ENCODE assay signal across 20 cellular contexts in genomic region chr4:80079255-80079923, GRCh38.
DNase-seq lines count a peak whose midpoint lies in the region; ATAC-seq and TF ChIP-seq lines count a peak whose summit lies in the region.
"Had no signal": no experiment of that assay in that cellular context is flagged by ENCODE, and none has a peak within 500 bp of the region (broad histone marks: within the 10 kb centered on the region; RNA-seq: fewer than 3 reads in every experiment).

No MANE protein-coding gene starts in this region.

- H2AFZ ChIP-seq in Loucy (ENCODE audit: low read length) = no peak overlapping the region

- H4K20me1 ChIP-seq in BLaER1 = no peaks in the 10 kb centered on the region
- H4K20me1 ChIP-seq in Loucy (ENCODE audit: insufficient read depth, low read length, poor library complexity, severe bottlenecking) = no peaks in the 10 kb centered on the region

- peaks cover 7% of the 10 kb centered on the region for H3K79me2 ChIP-seq in Loucy (ENCODE audit: insufficient read depth, low read length)

- H3K4me2 ChIP-seq in BLaER1 = peak overlapping the region; percentile 17; the same call in 1 of the 2 replicates
- H3K4me2 ChIP-seq in Loucy (ENCODE audit: low read depth, low read length, poor library complexity, severe bottlenecking) = peak overlapping the region; percentile 17

- H3K27me3 ChIP-seq in BLaER1 = no peaks in the 10 kb centered on the region
- H3K27me3 ChIP-seq in Loucy (ENCODE audit: insufficient read depth, low read length, poor library complexity, severe bottlenecking) = no peaks in the 10 kb centered on the region
- H3K27me3 ChIP-seq: suprapubic skin had no signal

- H3K4me3 ChIP-seq in BLaER1 (no peak overlapping the region), Loucy (ENCODE audit: low read length, poor library complexity, severe bottlenecking) (no peak overlapping the region), SK-N-MC (no peak overlapping the region)
- H3K4me3 ChIP-seq: suprapubic skin had no signal

- H3K9me2 ChIP-seq in Loucy (replicated peaks; ENCODE audit: low read depth, low read length) = no peaks in the 10 kb centered on the region

- H3K36me3 ChIP-seq in BLaER1 (no peaks in the 10 kb centered on the region), Loucy (ENCODE audit: insufficient read depth, low read length) (no peaks in the 10 kb centered on the region), SK-N-MC (ENCODE audit: insufficient read depth, low read length) (no peaks in the 10 kb centered on the region)
- H3K36me3 ChIP-seq: suprapubic skin had no signal

- no peak for TF ChIP-seq CTCF in Loucy (conservative IDR thresholded peaks at IDR 0.05; ENCODE audit: low read length)

- peaks cover 9% of the 10 kb centered on the region for H3K4me1 ChIP-seq in BLaER1
- peaks cover 37% of the 10 kb centered on the region for H3K4me1 ChIP-seq in Loucy (ENCODE audit: insufficient read depth, low read length, poor library complexity, severe bottlenecking)
- H3K4me1 ChIP-seq: suprapubic skin had no signal

- ATAC-seq in GM21717 (IDR thresholded peaks at IDR 0.05; ENCODE audit: unreplicated experiment) (no peak), GM19455 (IDR thresholded peaks at IDR 0.05; ENCODE audit: unreplicated experiment) (no peak)
- ATAC-seq: activated CD8-positive, alpha-beta memory T cell treated with anti-CD3 and anti-CD28 coated beads, Interleukin-2, amount 10 ng/mL, durations not matched to agents 7 days and 5 days had no signal

- DNase-seq in SK-N-MC (ENCODE audit: low read depth, low spot score) = no peak
- no peak for DNase-seq in epithelial cell of prostate (ENCODE audit: low read depth, low spot score)
- DNase-seq in KG1 (lab: John Stamatoyannopoulos, UW) = no peak
- no peak for DNase-seq in COLO668 (lab: John Stamatoyannopoulos, UW; ENCODE audit: unreplicated experiment)
- DNase-seq: ACHN; activated CD4-positive, alpha-beta T cell treated with anti-CD3 and anti-CD28 coated beads for 48 hours; activated CD8-positive, alpha-beta memory T cell treated with anti-CD3 and anti-CD28 coated beads, Interleukin-2, amount 10 ng/mL, durations not matched to agents 7 days and 5 days; activated naive CD4-positive, alpha-beta T cell treated with anti-CD3 and anti-CD28 coated beads, Interleukin-2, amount 50 U/mL, for 16 hours; aorta; central memory CD4-positive, alpha-beta T cell; H9; head of caudate nucleus; NCI-H1930; NCI-H345 had no signal

- no peaks in the 10 kb centered on the region for H3K9me3 ChIP-seq in BLaER1
- no peaks in the 10 kb centered on the region for H3K9me3 ChIP-seq in Loucy (ENCODE audit: insufficient read depth, low read depth, low read length)
- no peaks in the 10 kb centered on the region for H3K9me3 ChIP-seq in SK-N-MC (ENCODE audit: low read depth, low read length)
- H3K9me3 ChIP-seq: suprapubic skin had no signal

- H3K27ac ChIP-seq in BLaER1 (no peak overlapping the region), SK-N-MC (peak overlapping the region; percentile 12; the same call in 1 of the 2 replicates), epithelial cell of prostate (peak overlapping the region; percentile 92)
- H3K27ac ChIP-seq: C4-2B, suprapubic skin had no signal

- no peak overlapping the region for H3K9ac ChIP-seq in BLaER1
- no peak overlapping the region for H3K9ac ChIP-seq in Loucy (ENCODE audit: low read depth, low read length, poor library complexity, severe bottlenecking)
- no peak overlapping the region for H3K9ac ChIP-seq in SK-N-MC (ENCODE audit: insufficient read length)

- no peaks in the 10 kb centered on the region for H3F3A ChIP-seq in Loucy (ENCODE audit: low read depth)
